ENCODE assay signal across 20 cellular contexts in the genomic region with DNA sequence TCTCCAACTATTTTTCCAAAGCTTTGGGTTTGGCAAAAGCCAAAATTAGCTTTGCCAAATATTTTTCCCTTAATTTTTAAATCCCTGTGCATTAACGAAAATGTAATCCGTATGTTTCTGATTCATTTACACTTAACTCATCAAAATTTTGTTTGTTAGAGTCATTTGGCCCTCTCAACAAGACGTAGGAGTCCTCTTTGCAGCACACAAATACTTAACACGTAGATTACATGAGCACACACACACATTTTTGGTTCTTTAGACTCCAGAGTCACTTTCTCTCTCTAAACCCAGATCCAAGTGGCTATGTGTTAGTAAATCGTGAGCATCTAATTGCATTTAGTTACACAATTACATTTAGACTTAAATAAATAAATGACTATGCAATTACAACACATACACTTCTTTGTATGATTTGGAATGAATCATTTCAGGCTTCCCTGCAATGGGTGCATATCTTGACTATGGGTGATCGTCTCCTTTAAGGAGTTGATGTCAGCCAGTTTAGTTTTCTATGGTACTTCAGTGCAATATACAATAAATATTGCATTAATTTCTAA.
A peak's percentile ranks its signal among the peaks of the same experiment; 100 is the strongest.
DNase-seq lines count a peak whose midpoint lies in the region; ATAC-seq, FAIRE-seq and TF ChIP-seq lines count a peak whose summit lies in the region.
"Had no signal": no experiment of that assay in that cellular context is flagged by ENCODE, and none has a peak within 500 bp of the region (broad histone marks: within the 10 kb centered on the region; RNA-seq: fewer than 3 reads in every experiment).

No MANE protein-coding gene starts in this region.

- no peaks in the 10 kb centered on the region for H3K36me3 ChIP-seq in GM23248 (ENCODE audit: low read depth)
- H3K36me3 ChIP-seq in astrocyte (ENCODE audit: insufficient read depth, low read length): no peaks in the 10 kb centered on the region
- H3K36me3 ChIP-seq in endodermal cell (ENCODE audit: control insufficient read depth, insufficient read depth, low read length): no peaks in the 10 kb centered on the region
- H3K36me3 ChIP-seq: SJSA1 had no signal

- H2AFZ ChIP-seq in GM23248 (peak overlapping the region; percentile 61), astrocyte (ENCODE audit: low read depth, low read length) (no peak overlapping the region)

- H3K9me3 Mint-ChIP-seq in astrocyte (ENCODE audit: unreplicated experiment) (peaks cover 1% of the 10 kb centered on the region), endodermal cell (peaks cover 2% of the 10 kb centered on the region)
- H3K9me3 Mint-ChIP-seq in activated CD4-positive, alpha-beta T cell treated with anti-CD3 and anti-CD28 coated beads, Interleukin-2, amount 10 ng/mL, durations not matched to agents 24 days and 14 days: no peaks in the 10 kb centered on the region

- H3K36me3 Mint-ChIP-seq in astrocyte (ENCODE audit: low read depth, unreplicated experiment) (no peaks in the 10 kb centered on the region), endodermal cell (ENCODE audit: low read depth) (no peaks in the 10 kb centered on the region)
- no peaks in the 10 kb centered on the region for H3K36me3 Mint-ChIP-seq in activated CD4-positive, alpha-beta T cell treated with anti-CD3 and anti-CD28 coated beads, Interleukin-2, amount 10 ng/mL, durations not matched to agents 24 days and 14 days (ENCODE audit: low read depth)
- H3K36me3 Mint-ChIP-seq: CD4-positive, CD25-positive, alpha-beta regulatory T cell had no signal

- peak overlapping the region; percentile 78 for H3K4me2 ChIP-seq in GM23248 (ENCODE audit: unreplicated experiment)
- no peak overlapping the region for H3K4me2 ChIP-seq in astrocyte (ENCODE audit: low read length)

- H3K4me3 Mint-ChIP-seq in astrocyte (ENCODE audit: unreplicated experiment) (no peak overlapping the region), endodermal cell (no peak overlapping the region)
- H3K4me3 Mint-ChIP-seq in activated CD4-positive, alpha-beta T cell treated with anti-CD3 and anti-CD28 coated beads, Interleukin-2, amount 10 ng/mL, durations not matched to agents 24 days and 14 days: no peak overlapping the region
- H3K4me3 Mint-ChIP-seq: CD4-positive, CD25-positive, alpha-beta regulatory T cell had no signal

- H3K27ac ChIP-seq in GM23248 (peak overlapping the region; percentile 88), astrocyte (ENCODE audit: low read depth, low read length) (no peak overlapping the region), endodermal cell (ENCODE audit: low read depth, low read length) (no peak overlapping the region)
- H3K27ac ChIP-seq: SJSA1 had no signal

- peaks cover 24% of the 10 kb centered on the region for H3F3A ChIP-seq in GM23248 (ENCODE audit: insufficient read depth)

- H3K9ac ChIP-seq in GM23248 (peak overlapping the region; percentile 60), astrocyte (ENCODE audit: low read length) (no peak overlapping the region), endodermal cell (ENCODE audit: extremely low read depth, low read length, poor library complexity, severe bottlenecking) (no peak overlapping the region)

- peaks cover 22% of the 10 kb centered on the region for H3K4me1 ChIP-seq in GM23248 (ENCODE audit: insufficient read depth)
- no peaks in the 10 kb centered on the region for H3K4me1 ChIP-seq in astrocyte (ENCODE audit: insufficient read depth, low read length)
- H3K4me1 ChIP-seq in endodermal cell (ENCODE audit: control insufficient read depth, insufficient read depth, low read length): no peaks in the 10 kb centered on the region
- H3K4me1 ChIP-seq: SJSA1 had no signal

- H3K4me1 Mint-ChIP-seq in astrocyte (ENCODE audit: low read depth, unreplicated experiment) (no peaks in the 10 kb centered on the region), endodermal cell (no peaks in the 10 kb centered on the region)
- H3K4me1 Mint-ChIP-seq in activated CD4-positive, alpha-beta T cell treated with anti-CD3 and anti-CD28 coated beads, Interleukin-2, amount 10 ng/mL, durations not matched to agents 24 days and 14 days: no peaks in the 10 kb centered on the region
- H3K4me1 Mint-ChIP-seq: CD4-positive, CD25-positive, alpha-beta regulatory T cell had no signal

- H3K79me2 ChIP-seq in GM23248 (ENCODE audit: insufficient read depth) (no peaks in the 10 kb centered on the region), astrocyte (ENCODE audit: insufficient read depth, low read length) (no peaks in the 10 kb centered on the region)

- ATAC-seq in GM18511 (IDR thresholded peaks at IDR 0.05; ENCODE audit: unreplicated experiment) (no peak), GM18873 (IDR thresholded peaks at IDR 0.05; ENCODE audit: low FRiP score, unreplicated experiment) (no peak)
- ATAC-seq: K562, Right ventricle myocardium inferior had no signal

- intact Hi-C loops in activated CD4-positive, alpha-beta T cell treated with anti-CD3 and anti-CD28 coated beads, Interleukin-2, amount 10 ng/mL, durations not matched to agents 24 days and 14 days (cut with micrococcal nuclease): no loop called here

- no peaks in the 10 kb centered on the region for H3K9me3 ChIP-seq in GM23248 (ENCODE audit: low read depth)
- H3K9me3 ChIP-seq in astrocyte (ENCODE audit: insufficient read depth, low read depth, low read length): no peaks in the 10 kb centered on the region
- peaks cover 2% of the 10 kb centered on the region for H3K9me3 ChIP-seq in endodermal cell (ENCODE audit: control insufficient read depth, low read length)

- H3K27me3 ChIP-seq in GM23248 (replicated peaks; ENCODE audit: insufficient read depth) (no peaks in the 10 kb centered on the region), astrocyte (ENCODE audit: insufficient read depth, low read length) (no peaks in the 10 kb centered on the region), endodermal cell (ENCODE audit: control insufficient read depth, insufficient read depth, low read length, poor library complexity, severe bottlenecking) (no peaks in the 10 kb centered on the region)
- H3K27me3 ChIP-seq: SJSA1 had no signal

- TF ChIP-seq CTCF in astrocyte (IDR thresholded peaks at IDR 0.05; ENCODE audit: insufficient read depth, low read depth, low read length): no peak
- TF ChIP-seq CTCF in fibroblast of mammary gland (conservative IDR thresholded peaks at IDR 0.05; ENCODE audit: control insufficient read depth, insufficient read depth, low read depth, low read length): no peak
- TF ChIP-seq CTCF in endodermal cell (conservative IDR thresholded peaks at IDR 0.05): no peak

- peaks cover 5% of the 10 kb centered on the region for H3K27me3 Mint-ChIP-seq in astrocyte (ENCODE audit: low read depth, unreplicated experiment)
- no peaks in the 10 kb centered on the region for H3K27me3 Mint-ChIP-seq in endodermal cell (ENCODE audit: insufficient read depth)
- no peaks in the 10 kb centered on the region for H3K27me3 Mint-ChIP-seq in activated CD4-positive, alpha-beta T cell treated with anti-CD3 and anti-CD28 coated beads, Interleukin-2, amount 10 ng/mL, durations not matched to agents 24 days and 14 days
- H3K27me3 Mint-ChIP-seq: CD4-positive, CD25-positive, alpha-beta regulatory T cell had no signal

- H3K27ac Mint-ChIP-seq in astrocyte (ENCODE audit: unreplicated experiment) (no peak overlapping the region), endodermal cell (no peak overlapping the region)
- H3K27ac Mint-ChIP-seq in activated CD4-positive, alpha-beta T cell treated with anti-CD3 and anti-CD28 coated beads, Interleukin-2, amount 10 ng/mL, durations not matched to agents 24 days and 14 days: no peak overlapping the region

- FAIRE-seq in astrocyte (lab: Jason Lieb, UNC): peak; percentile 54
- FAIRE-seq: GM12892, K562 had no signal

- in situ Hi-C loops in GM23248 (cut with MboI): no loop called here

- no peaks in the 10 kb centered on the region for H4K20me1 ChIP-seq in GM23248 (ENCODE audit: insufficient read depth)
- H4K20me1 ChIP-seq in astrocyte (ENCODE audit: insufficient read depth, low read length): no peaks in the 10 kb centered on the region

- 1 to 3% methylated on average over 6 of the region's 6 CpGs for WGBS in GM23248 (ENCODE audit: low coverage in 1 of 2, low lambda C conversion rate in 2 of 2, missing lambda C conversion rate in 2 of 2), 2 experiments
- WGBS in endodermal cell (ENCODE audit: insufficient coverage in 1 of 2, insufficient read length in 1 of 2), 2 experiments: 91 to 94% methylated on average over 4 to 6 of the region's 6 CpGs

- no peaks in the 10 kb centered on the region for H3K9me2 ChIP-seq in GM23248 (ENCODE audit: insufficient read depth)

- DNase-seq in AG08395 (ENCODE audit: low spot score): peak; percentile 30
- peak; percentile 75 for DNase-seq in GM23248
- no peak for DNase-seq in astrocyte (ENCODE audit: low read depth)
- peak; percentile 63 for DNase-seq in fibroblast of mammary gland (ENCODE audit: low read depth)
- no peak for DNase-seq in endodermal cell
- DNase-seq in activated CD4-positive, alpha-beta T cell treated with anti-CD3 and anti-CD28 coated beads, Interleukin-2, amount 10 ng/mL, durations not matched to agents 24 days and 14 days: no peak
- DNase-seq: CD4-positive, CD25-positive, alpha-beta regulatory T cell; DMS79 treated with DMSO at 0.1 percent for 48 hours; NCI-H1092; NCI-H1436 treated with DMSO at 0.1 percent for 48 hours; NCI-H2029; NCI-H226; NCI-H524 treated with DMSO at 0.1 percent for 48 hours; OCI-M1 had no signal

- H3K4me3 ChIP-seq in GM23248 (peak overlapping the region; percentile 45), astrocyte (ENCODE audit: insufficient read depth, low read depth, low read length) (no peak overlapping the region), fibroblast of mammary gland (ENCODE audit: control insufficient read depth, low read depth, low read length) (no peak overlapping the region), endodermal cell (ENCODE audit: low read length) (no peak overlapping the region)
- H3K4me3 ChIP-seq: K562, SJSA1 had no signal

Comparison
In these comparisons a context has a peak if more than half of its experiments do, and no peak if none do; other contexts are left out.
1. DNase-seq: peak in AG08395 (single experiment), GM23248 (single experiment) and fibroblast of mammary gland (single experiment); none in astrocyte (single experiment), endodermal cell (single experiment) and activated CD4-positive, alpha-beta T cell treated with anti-CD3 and anti-CD28 coated beads, Interleukin-2, amount 10 ng/mL, durations not matched to agents 24 days and 14 days (single experiment).